Comparison of ENCODE assay signal across 38 cellular contexts in genomic region chr1:162264108-162264507, GRCh38.
"Had no signal": no experiment of that assay in that cellular context is flagged by ENCODE, and none has a peak within 500 bp of the region (broad histone marks: within the 10 kb centered on the region; RNA-seq: fewer than 3 reads in every experiment).

No MANE protein-coding gene starts in this region.

- H3K36me3 Mint-ChIP-seq: activated CD8-positive, alpha-beta memory T cell treated with anti-CD3 and anti-CD28 coated beads, Interleukin-2, amount 10 ng/mL, durations not matched to agents 7 days and 5 days; activated naive CD4-positive, alpha-beta T cell treated with anti-CD3 and anti-CD28 coated beads, Interleukin-2, amount 50 U/mL, for 72 hours; activated naive CD8-positive, alpha-beta T cell treated with anti-CD3 and anti-CD28 coated beads for 36 hours had no signal

- H3K27ac ChIP-seq: adrenal gland, body of pancreas, brain microvascular endothelial cell, breast epithelium, cardiac muscle cell, VCaP had no signal

- H3K4me1 ChIP-seq: adrenal gland, body of pancreas, breast epithelium had no signal

- FAIRE-seq: astrocyte had no signal

- DNase-seq: activated CD4-positive, alpha-beta memory T cell treated with anti-CD3 and anti-CD28 coated beads, Interleukin-2, amount 10 ng/mL, durations not matched to agents 7 days and 5 days; activated CD4-positive, alpha-beta T cell treated with anti-CD3 and anti-CD28 coated beads for 1 hour; activated CD4-positive, alpha-beta T cell treated with anti-CD3 and anti-CD28 coated beads for 36 hours; activated CD4-positive, alpha-beta T cell treated with anti-CD3 and anti-CD28 coated beads for 48 hours; activated CD4-positive, alpha-beta T cell treated with anti-CD3 and anti-CD28 coated beads, Interleukin-2, amount 10 ng/mL, durations not matched to agents 7 days and 5 days; activated CD4-positive, alpha-beta T cell treated with anti-CD3 and anti-CD28 coated beads, Interleukin-2, amount 50 U/mL, for 48 hours; activated CD4-positive, CD25-positive, alpha-beta regulatory T cell; activated CD8-positive, alpha-beta memory T cell treated with anti-CD3 and anti-CD28 coated beads for 24 hours; activated CD8-positive, alpha-beta memory T cell treated with anti-CD3 and anti-CD28 coated beads, Interleukin-2, amount 10 ng/mL, durations not matched to agents 7 days and 5 days; activated CD8-positive, alpha-beta memory T cell treated with anti-CD3 and anti-CD28 coated beads, Interleukin-2, amount 50 U/mL, for 48 hours; activated CD8-positive, alpha-beta T cell treated with anti-CD3 and anti-CD28 coated beads, Interleukin-2, amount 10 ng/mL, durations not matched to agents 7 days and 5 days; activated effector memory CD4-positive, alpha-beta T cell treated with anti-CD3 and anti-CD28 coated beads, Interleukin-2, amount 50 U/mL, for 16 hours; activated gamma-delta T cell treated with Interleukin-2 at 50 U/mL for 16 hours; activated naive CD4-positive, alpha-beta T cell; activated naive CD4-positive, alpha-beta T cell treated with anti-CD3 and anti-CD28 coated beads for 36 hours; activated naive CD4-positive, alpha-beta T cell treated with anti-CD3 and anti-CD28 coated beads, Interleukin-2, amount 50 U/mL, for 16 hours; activated naive CD8-positive, alpha-beta T cell treated with anti-CD3 and anti-CD28 coated beads for 36 hours; activated T-cell treated with anti-CD3 and anti-CD28 coated beads, Interleukin-2, amount 50 U/mL, for 24 hours; activated T-cell treated with anti-CD3 and anti-CD28 coated beads, Interleukin-2, amount 50 U/mL, for 48 hours; adrenal gland; amniotic stem cell; aorta; body of pancreas; brain microvascular endothelial cell; caudate nucleus; cerebellar nuclear complex; T-helper 1 cell; T-helper 2 cell; T-helper 9 cell had no signal

- H3K9me3 Mint-ChIP-seq: activated CD4-positive, alpha-beta memory T cell treated with anti-CD3 and anti-CD28 coated beads, Interleukin-2, amount 10 ng/mL, durations not matched to agents 7 days and 5 days; activated CD4-positive, alpha-beta T cell treated with anti-CD3 and anti-CD28 coated beads, Interleukin-2, amount 10 ng/mL, durations not matched to agents 7 days and 5 days; activated naive CD4-positive, alpha-beta T cell treated with anti-CD3 and anti-CD28 coated beads for 36 hours; activated naive CD4-positive, alpha-beta T cell treated with anti-CD3 and anti-CD28 coated beads, Interleukin-2, amount 50 U/mL, for 72 hours; activated naive CD8-positive, alpha-beta T cell treated with anti-CD3 and anti-CD28 coated beads for 36 hours; activated T-cell treated with anti-CD3 and anti-CD28 coated beads, Interleukin-2, amount 50 U/mL, for 24 hours; central memory CD8-positive, alpha-beta T cell; T-helper 1 cell treated with Interleukin-12 subunit alpha and Interleukin-12 subunit beta and Interleukin-4 antibody, amounts not matched to agents 30 μg/mL and 1 μg/mL, for 36 hours; T-helper 2 cell treated with Interferon-gamma antibody and Interleukin-4, amounts not matched to agents 5 μg/mL and 100 μg/mL, for 36 hours had no signal

- H3K4me3 ChIP-seq: adrenal gland, body of pancreas, breast epithelium, cardiac muscle cell had no signal

- H3K36me3 ChIP-seq: adrenal gland, brain microvascular endothelial cell, breast epithelium, cardiac muscle cell had no signal

- H3K4me1 Mint-ChIP-seq: activated CD4-positive, alpha-beta memory T cell treated with anti-CD3 and anti-CD28 coated beads, Interleukin-2, amount 10 ng/mL, durations not matched to agents 7 days and 5 days; activated CD4-positive, alpha-beta T cell treated with anti-CD3 and anti-CD28 coated beads for 36 hours; activated CD4-positive, alpha-beta T cell treated with anti-CD3 and anti-CD28 coated beads, Interleukin-2, amount 10 ng/mL, durations not matched to agents 7 days and 5 days; activated CD8-positive, alpha-beta memory T cell treated with anti-CD3 and anti-CD28 coated beads, Interleukin-2, amount 10 ng/mL, durations not matched to agents 7 days and 5 days; activated naive CD8-positive, alpha-beta T cell treated with anti-CD3 and anti-CD28 coated beads for 36 hours; central memory CD8-positive, alpha-beta T cell had no signal

- H3K4me3 Mint-ChIP-seq: activated CD4-positive, alpha-beta memory T cell treated with anti-CD3 and anti-CD28 coated beads, Interleukin-2, amount 10 ng/mL, durations not matched to agents 7 days and 5 days; activated CD4-positive, alpha-beta T cell treated with anti-CD3 and anti-CD28 coated beads for 36 hours; activated CD4-positive, alpha-beta T cell treated with anti-CD3 and anti-CD28 coated beads, Interleukin-2, amount 10 ng/mL, durations not matched to agents 7 days and 5 days; activated CD8-positive, alpha-beta memory T cell treated with anti-CD3 and anti-CD28 coated beads, Interleukin-2, amount 10 ng/mL, durations not matched to agents 7 days and 5 days; activated CD8-positive, alpha-beta T cell treated with anti-CD3 and anti-CD28 coated beads, Interleukin-2, amount 10 ng/mL, durations not matched to agents 7 days and 5 days; activated naive CD4-positive, alpha-beta T cell treated with anti-CD3 and anti-CD28 coated beads for 36 hours; activated naive CD8-positive, alpha-beta T cell treated with anti-CD3 and anti-CD28 coated beads for 36 hours; activated T-cell treated with anti-CD3 and anti-CD28 coated beads, Interleukin-2, amount 50 U/mL, for 24 hours; central memory CD8-positive, alpha-beta T cell; T-helper 1 cell treated with Interleukin-12 subunit alpha and Interleukin-12 subunit beta and Interleukin-4 antibody, amounts not matched to agents 30 μg/mL and 1 μg/mL, for 36 hours; T-helper 2 cell treated with Interferon-gamma antibody and Interleukin-4, amounts not matched to agents 5 μg/mL and 100 μg/mL, for 36 hours had no signal

- H3K9me3 ChIP-seq: adrenal gland, body of pancreas, breast epithelium had no signal

- H3K27me3 ChIP-seq: adrenal gland, body of pancreas, brain microvascular endothelial cell, breast epithelium, cardiac muscle cell had no signal

- ATAC-seq: activated CD4-positive, alpha-beta T cell treated with anti-CD3 and anti-CD28 coated beads for 36 hours; activated CD4-positive, CD25-positive, alpha-beta regulatory T cell treated with anti-CD3 and anti-CD28 coated beads, Interleukin-2, amount 50 U/mL, for 24 hours; activated CD8-positive, alpha-beta memory T cell treated with anti-CD3 and anti-CD28 coated beads, Interleukin-2, amount 10 ng/mL, durations not matched to agents 7 days and 5 days; activated CD8-positive, alpha-beta T cell treated with anti-CD3 and anti-CD28 coated beads, Interleukin-2, amount 10 ng/mL, durations not matched to agents 7 days and 5 days; activated naive CD4-positive, alpha-beta T cell treated with anti-CD3 and anti-CD28 coated beads, Interleukin-2, amount 50 U/mL, for 72 hours; body of pancreas had no signal

- H3K27ac Mint-ChIP-seq: activated CD4-positive, alpha-beta memory T cell treated with anti-CD3 and anti-CD28 coated beads, Interleukin-2, amount 10 ng/mL, durations not matched to agents 7 days and 5 days; activated CD4-positive, alpha-beta T cell treated with anti-CD3 and anti-CD28 coated beads for 36 hours; activated CD4-positive, alpha-beta T cell treated with anti-CD3 and anti-CD28 coated beads, Interleukin-2, amount 10 ng/mL, durations not matched to agents 7 days and 5 days; activated CD8-positive, alpha-beta memory T cell treated with anti-CD3 and anti-CD28 coated beads, Interleukin-2, amount 10 ng/mL, durations not matched to agents 7 days and 5 days; activated CD8-positive, alpha-beta T cell treated with anti-CD3 and anti-CD28 coated beads, Interleukin-2, amount 10 ng/mL, durations not matched to agents 7 days and 5 days; activated naive CD4-positive, alpha-beta T cell treated with anti-CD3 and anti-CD28 coated beads for 36 hours; activated naive CD4-positive, alpha-beta T cell treated with anti-CD3 and anti-CD28 coated beads, Interleukin-2, amount 50 U/mL, for 72 hours; activated naive CD8-positive, alpha-beta T cell treated with anti-CD3 and anti-CD28 coated beads for 36 hours; activated T-cell treated with anti-CD3 and anti-CD28 coated beads, Interleukin-2, amount 50 U/mL, for 24 hours; T-helper 1 cell treated with Interleukin-12 subunit alpha and Interleukin-12 subunit beta and Interleukin-4 antibody, amounts not matched to agents 30 μg/mL and 1 μg/mL, for 36 hours; T-helper 2 cell treated with Interferon-gamma antibody and Interleukin-4, amounts not matched to agents 5 μg/mL and 100 μg/mL, for 36 hours had no signal
